Comparison of ENCODE assay signal across 15 cellular contexts in genomic region chr1:40651138-40651857, GRCh38. TPM values are rescaled to one million over a fixed set of nuclear protein-coding genes. Genes with fewer than 3 reads are reported as not detected.
DNase-seq lines count a peak whose midpoint lies in the region; ATAC-seq and TF ChIP-seq lines count a peak whose summit lies in the region.
"Had no signal": no experiment of that assay in that cellular context is flagged by ENCODE, and none has a peak within 500 bp of the region (broad histone marks: within the 10 kb centered on the region; RNA-seq: fewer than 3 reads in every experiment).

No MANE protein-coding gene starts in this region.

- H3K36me3 ChIP-seq in mucosa of descending colon (ENCODE audit: low read depth) (no peaks in the 10 kb centered on the region), upper lobe of left lung (no peaks in the 10 kb centered on the region), gastroesophageal sphincter (peaks cover 0 to 1% of the 10 kb centered on the region in 2 donors)
- H3K36me3 ChIP-seq: esophagus squamous epithelium, thoracic aorta had no signal

- peak; percentile 87 for ATAC-seq in mucosa of descending colon
- ATAC-seq in upper lobe of left lung (ENCODE audit: low FRiP score in 2 of 2), result no peak
- ATAC-seq in GM21825 (IDR thresholded peaks at IDR 0.05; ENCODE audit: unreplicated experiment), result no peak
- no peak for ATAC-seq in gastroesophageal sphincter

- H3K4me3 ChIP-seq in NB4 (ENCODE audit: low read depth, low read length) (no peak overlapping the region), mucosa of descending colon (no peak overlapping the region), upper lobe of left lung (no peak overlapping the region), gastroesophageal sphincter (no peak overlapping the region)
- H3K4me3 ChIP-seq: esophagus squamous epithelium, hepatocyte, thoracic aorta had no signal

- H3K27me3 ChIP-seq in upper lobe of left lung, result no peaks in the 10 kb centered on the region
- peaks cover 19% of the 10 kb centered on the region for H3K27me3 ChIP-seq in gastroesophageal sphincter
- H3K27me3 ChIP-seq: esophagus squamous epithelium had no signal

- H3K4me1 ChIP-seq in mucosa of descending colon (ENCODE audit: low read depth) (peaks cover 10% of the 10 kb centered on the region), upper lobe of left lung (peaks cover 6 to 9% (median 9%) of the 10 kb centered on the region in 4 donors), gastroesophageal sphincter (no peaks in the 10 kb centered on the region)

- H3K27ac ChIP-seq in caudate nucleus (ENCODE audit: low read depth, low read length), result peak overlapping the region; percentile 17
- no peak overlapping the region for H3K27ac ChIP-seq in upper lobe of left lung
- H3K27ac ChIP-seq in gastroesophageal sphincter, result no peak overlapping the region
- H3K27ac ChIP-seq: hepatocyte, thoracic aorta had no signal

- WGBS in upper lobe of left lung, 2 donors, result 75% methylated on average over 17 of the region's 17 CpGs
- WGBS in gastroesophageal sphincter (ENCODE audit: low coverage in 1 of 2), 2 donors, result 40 to 67% methylated on average over 6 to 12 of the region's 17 CpGs

- TF ChIP-seq EP300 in upper lobe of left lung (IDR thresholded peaks at IDR 0.05), result no peak
- no peak for TF ChIP-seq EP300 in gastroesophageal sphincter (IDR thresholded peaks at IDR 0.05)

- intact Hi-C loops in mucosa of descending colon (cut with DNase I, micrococcal nuclease), result no loop called here

- no peak for TF ChIP-seq CTCF in NB4 (IDR thresholded peaks at IDR 0.05; ENCODE audit: low read depth, low read length)
- TF ChIP-seq CTCF in mucosa of descending colon (IDR thresholded peaks at IDR 0.05), result no peak
- TF ChIP-seq CTCF in upper lobe of left lung (IDR thresholded peaks at IDR 0.05), result no peak
- TF ChIP-seq CTCF in gastroesophageal sphincter (IDR thresholded peaks at IDR 0.05), result no peak

- TF ChIP-seq POLR2A in NB4 (IDR thresholded peaks at IDR 0.05; ENCODE audit: extremely low read depth, insufficient read length), result no peak
- TF ChIP-seq POLR2A in upper lobe of left lung (IDR thresholded peaks at IDR 0.05), result no peak
- TF ChIP-seq POLR2A in gastroesophageal sphincter (IDR thresholded peaks at IDR 0.05), result no peak

- no peaks in the 10 kb centered on the region for H3K9me3 ChIP-seq in mucosa of descending colon
- H3K9me3 ChIP-seq in upper lobe of left lung, result no peaks in the 10 kb centered on the region
- no peaks in the 10 kb centered on the region for H3K9me3 ChIP-seq in gastroesophageal sphincter
- H3K9me3 ChIP-seq: esophagus squamous epithelium, SK-N-SH, thoracic aorta had no signal

- DNase-seq in Ammon's horn (ENCODE audit: low spot score) (peak; percentile 30), NB4 (ENCODE audit: low read depth) (peak; percentile 24), caudate nucleus (lab: John Stamatoyannopoulos, UW) (peak in 46 of 61 donors; percentile 11 to 88 (median 57)), mucosa of descending colon (peak; percentile 68 to 86 (median 82)), GOT3 (lab: John Stamatoyannopoulos, UW) (no peak), upper lobe of left lung (no peak)
- DNase-seq: activated CD4-positive, alpha-beta memory T cell treated with anti-CD3 and anti-CD28 coated beads for 36 hours; esophagus squamous epithelium; NCI-H1092; NCI-H2227 treated with DMSO at 0.1 percent for 48 hours; SK-N-SH had no signal

RNA-seq across cellular contexts. Expression of gene RIMS3, which starts 14.2 kb away (rescaled TPM):
- total RNA-seq in mucosa of descending colon, result 10 to 100 TPM in 2 of 3 donors, 1 to 10 TPM in 1; 6.9 to 23.3 (median 11.9) TPM
- total RNA-seq in upper lobe of left lung, result 1 to 10 TPM; 2.7 to 9.9 (median 3.5) TPM
- total RNA-seq in gastroesophageal sphincter, result 10 to 100 TPM in 2 of 4 donors, 1 to 10 TPM in 2; 4.4 to 23.6 (median 10.0) TPM

RNA-seq across cellular contexts. Expression of gene NFYC, which starts 40.2 kb away (rescaled TPM):
- total RNA-seq in mucosa of descending colon (10 to 100 TPM; 56.2 to 76.4 (median 70.5) TPM), upper lobe of left lung (10 to 100 TPM; 40.0 to 73.3 (median 50.9) TPM), gastroesophageal sphincter (10 to 100 TPM; 32.4 to 54.2 (median 46.5) TPM)

Comparison
In these comparisons a context has a peak if more than half of its experiments do, and no peak if none do; other contexts are left out.
1. DNase-seq: peak in Ammon's horn (single experiment), NB4 (single experiment), caudate nucleus (46 of 61) and mucosa of descending colon (3 of 3); none in GOT3 (single experiment) and upper lobe of left lung (0 of 2).